Comparison of ENCODE assay signal across 1 cellular context in genomic region chr16:714558-715447, GRCh38.
TF ChIP-seq lines count a peak whose summit lies in the region.

Gene METRN, plus strand, starts transcription at chr16:715118. Its CDS starts 172 bp downstream, at chr16:715290.

TF ChIP-seq in HepG2, 621 proteins besides CTCF, POLR2A, EP300 and RAD21 (continued from another document and continues in another):
- TF ChIP-seq POGK (CRISPR knock-in tag; conservative IDR thresholded peaks at IDR 0.05) (0 out of 2 replicates have a peak, but pooled peaks have one; percentile 29), PITX1 (CRISPR knock-in tag; IDR thresholded peaks at IDR 0.05) (peak; percentile 48; the same call in 1 of the 2 replicates), IRF1 (CRISPR knock-in tag; IDR thresholded peaks at IDR 0.05; ENCODE audit: low read depth) (no peak), ZNF274 (CRISPR knock-in tag; IDR thresholded peaks at IDR 0.05) (0 out of 2 replicates have a peak, but pooled peaks have one; percentile 61), ZNF687 (CRISPR knock-in tag; IDR thresholded peaks at IDR 0.05) (peak; percentile 78), ZNF138 (CRISPR knock-in tag; IDR thresholded peaks at IDR 0.05; ENCODE audit: low read depth) (no peak), ZNF282 (IDR thresholded peaks at IDR 0.05; ENCODE audit: partially characterized antibody) (no peak), ZNF563 (CRISPR knock-in tag; IDR thresholded peaks at IDR 0.05) (0 out of 2 replicates have a peak, but pooled peaks have one; percentile 32), ZBTB49 (CRISPR knock-in tag; IDR thresholded peaks at IDR 0.05; ENCODE audit: borderline replicate concordance) (no peak), RFX5 (IDR thresholded peaks at IDR 0.05; ENCODE audit: low read depth, low read length) (no peak), LBX2 (CRISPR knock-in tag; IDR thresholded peaks at IDR 0.05; ENCODE audit: borderline replicate concordance) (no peak), SP2 (CRISPR knock-in tag; IDR thresholded peaks at IDR 0.05) (peak; percentile 72), ZNF709 (CRISPR knock-in tag; IDR thresholded peaks at IDR 0.05) (no peak), CCDC6 (CRISPR knock-in tag; IDR thresholded peaks at IDR 0.05) (peak; percentile 58; the same call in 1 of the 2 replicates), REXO4 (CRISPR knock-in tag; IDR thresholded peaks at IDR 0.05; ENCODE audit: borderline replicate concordance) (no peak), ZNF510 (CRISPR knock-in tag; IDR thresholded peaks at IDR 0.05; ENCODE audit: low read depth) (no peak), THAP9 (CRISPR knock-in tag; IDR thresholded peaks at IDR 0.05; ENCODE audit: borderline replicate concordance) (0 out of 2 replicates have a peak, but pooled peaks have one; percentile 31), NFIB (CRISPR knock-in tag; IDR thresholded peaks at IDR 0.05; ENCODE audit: borderline replicate concordance) (no peak), SOX6 (IDR thresholded peaks at IDR 0.05) (no peak), SOX6 (CRISPR knock-in tag; IDR thresholded peaks at IDR 0.05) (0 out of 2 replicates have a peak, but pooled peaks have one; percentile 15), ZNF549 (CRISPR knock-in tag; IDR thresholded peaks at IDR 0.05) (no peak), ZNF747 (CRISPR knock-in tag; IDR thresholded peaks at IDR 0.05; ENCODE audit: borderline replicate concordance) (0 out of 2 replicates have a peak, but pooled peaks have one; percentile 29), SNAPC2 (CRISPR knock-in tag; IDR thresholded peaks at IDR 0.05) (0 out of 2 replicates have a peak, but pooled peaks have one; percentile 44), ZNF614 (CRISPR knock-in tag; IDR thresholded peaks at IDR 0.05; ENCODE audit: borderline replicate concordance) (no peak), NFYB (CRISPR knock-in tag; IDR thresholded peaks at IDR 0.05) (peak; percentile 74), TCF12 (IDR thresholded peaks at IDR 0.05) (no peak), TCF12 (CRISPR knock-in tag; IDR thresholded peaks at IDR 0.05) (peak; percentile 22; the same call in 1 of the 2 replicates)
- TF ChIP-seq, protein P1, sequence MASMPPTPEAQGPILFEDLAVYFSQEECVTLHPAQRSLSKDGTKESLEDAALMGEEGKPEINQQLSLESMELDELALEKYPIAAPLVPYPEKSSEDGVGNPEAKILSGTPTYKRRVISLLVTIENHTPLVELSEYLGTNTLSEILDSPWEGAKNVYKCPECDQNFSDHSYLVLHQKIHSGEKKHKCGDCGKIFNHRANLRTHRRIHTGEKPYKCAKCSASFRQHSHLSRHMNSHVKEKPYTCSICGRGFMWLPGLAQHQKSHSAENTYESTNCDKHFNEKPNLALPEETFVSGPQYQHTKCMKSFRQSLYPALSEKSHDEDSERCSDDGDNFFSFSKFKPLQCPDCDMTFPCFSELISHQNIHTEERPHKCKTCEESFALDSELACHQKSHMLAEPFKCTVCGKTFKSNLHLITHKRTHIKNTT (CRISPR knock-in tag; IDR thresholded peaks at IDR 0.05), result no peak
- TF ChIP-seq, protein P2, sequence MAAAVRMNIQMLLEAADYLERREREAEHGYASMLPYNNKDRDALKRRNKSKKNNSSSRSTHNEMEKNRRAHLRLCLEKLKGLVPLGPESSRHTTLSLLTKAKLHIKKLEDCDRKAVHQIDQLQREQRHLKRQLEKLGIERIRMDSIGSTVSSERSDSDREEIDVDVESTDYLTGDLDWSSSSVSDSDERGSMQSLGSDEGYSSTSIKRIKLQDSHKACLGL (CRISPR knock-in tag; IDR thresholded peaks at IDR 0.05), result peak; percentile 28; the same call in 1 of the 2 replicates
- TF ChIP-seq, protein P3, sequence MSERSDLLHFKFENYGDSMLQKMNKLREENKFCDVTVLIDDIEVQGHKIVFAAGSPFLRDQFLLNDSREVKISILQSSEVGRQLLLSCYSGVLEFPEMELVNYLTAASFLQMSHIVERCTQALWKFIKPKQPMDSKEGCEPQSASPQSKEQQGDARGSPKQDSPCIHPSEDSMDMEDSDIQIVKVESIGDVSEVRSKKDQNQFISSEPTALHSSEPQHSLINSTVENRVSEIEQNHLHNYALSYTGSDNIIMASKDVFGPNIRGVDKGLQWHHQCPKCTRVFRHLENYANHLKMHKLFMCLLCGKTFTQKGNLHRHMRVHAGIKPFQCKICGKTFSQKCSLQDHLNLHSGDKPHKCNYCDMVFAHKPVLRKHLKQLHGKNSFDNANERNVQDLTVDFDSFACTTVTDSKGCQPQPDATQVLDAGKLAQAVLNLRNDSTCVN (CRISPR knock-in tag; IDR thresholded peaks at IDR 0.05; ENCODE audit: borderline replicate concordance), result 0 out of 2 replicates have a peak, but pooled peaks have one; percentile 29
- TF ChIP-seq, protein P4, sequence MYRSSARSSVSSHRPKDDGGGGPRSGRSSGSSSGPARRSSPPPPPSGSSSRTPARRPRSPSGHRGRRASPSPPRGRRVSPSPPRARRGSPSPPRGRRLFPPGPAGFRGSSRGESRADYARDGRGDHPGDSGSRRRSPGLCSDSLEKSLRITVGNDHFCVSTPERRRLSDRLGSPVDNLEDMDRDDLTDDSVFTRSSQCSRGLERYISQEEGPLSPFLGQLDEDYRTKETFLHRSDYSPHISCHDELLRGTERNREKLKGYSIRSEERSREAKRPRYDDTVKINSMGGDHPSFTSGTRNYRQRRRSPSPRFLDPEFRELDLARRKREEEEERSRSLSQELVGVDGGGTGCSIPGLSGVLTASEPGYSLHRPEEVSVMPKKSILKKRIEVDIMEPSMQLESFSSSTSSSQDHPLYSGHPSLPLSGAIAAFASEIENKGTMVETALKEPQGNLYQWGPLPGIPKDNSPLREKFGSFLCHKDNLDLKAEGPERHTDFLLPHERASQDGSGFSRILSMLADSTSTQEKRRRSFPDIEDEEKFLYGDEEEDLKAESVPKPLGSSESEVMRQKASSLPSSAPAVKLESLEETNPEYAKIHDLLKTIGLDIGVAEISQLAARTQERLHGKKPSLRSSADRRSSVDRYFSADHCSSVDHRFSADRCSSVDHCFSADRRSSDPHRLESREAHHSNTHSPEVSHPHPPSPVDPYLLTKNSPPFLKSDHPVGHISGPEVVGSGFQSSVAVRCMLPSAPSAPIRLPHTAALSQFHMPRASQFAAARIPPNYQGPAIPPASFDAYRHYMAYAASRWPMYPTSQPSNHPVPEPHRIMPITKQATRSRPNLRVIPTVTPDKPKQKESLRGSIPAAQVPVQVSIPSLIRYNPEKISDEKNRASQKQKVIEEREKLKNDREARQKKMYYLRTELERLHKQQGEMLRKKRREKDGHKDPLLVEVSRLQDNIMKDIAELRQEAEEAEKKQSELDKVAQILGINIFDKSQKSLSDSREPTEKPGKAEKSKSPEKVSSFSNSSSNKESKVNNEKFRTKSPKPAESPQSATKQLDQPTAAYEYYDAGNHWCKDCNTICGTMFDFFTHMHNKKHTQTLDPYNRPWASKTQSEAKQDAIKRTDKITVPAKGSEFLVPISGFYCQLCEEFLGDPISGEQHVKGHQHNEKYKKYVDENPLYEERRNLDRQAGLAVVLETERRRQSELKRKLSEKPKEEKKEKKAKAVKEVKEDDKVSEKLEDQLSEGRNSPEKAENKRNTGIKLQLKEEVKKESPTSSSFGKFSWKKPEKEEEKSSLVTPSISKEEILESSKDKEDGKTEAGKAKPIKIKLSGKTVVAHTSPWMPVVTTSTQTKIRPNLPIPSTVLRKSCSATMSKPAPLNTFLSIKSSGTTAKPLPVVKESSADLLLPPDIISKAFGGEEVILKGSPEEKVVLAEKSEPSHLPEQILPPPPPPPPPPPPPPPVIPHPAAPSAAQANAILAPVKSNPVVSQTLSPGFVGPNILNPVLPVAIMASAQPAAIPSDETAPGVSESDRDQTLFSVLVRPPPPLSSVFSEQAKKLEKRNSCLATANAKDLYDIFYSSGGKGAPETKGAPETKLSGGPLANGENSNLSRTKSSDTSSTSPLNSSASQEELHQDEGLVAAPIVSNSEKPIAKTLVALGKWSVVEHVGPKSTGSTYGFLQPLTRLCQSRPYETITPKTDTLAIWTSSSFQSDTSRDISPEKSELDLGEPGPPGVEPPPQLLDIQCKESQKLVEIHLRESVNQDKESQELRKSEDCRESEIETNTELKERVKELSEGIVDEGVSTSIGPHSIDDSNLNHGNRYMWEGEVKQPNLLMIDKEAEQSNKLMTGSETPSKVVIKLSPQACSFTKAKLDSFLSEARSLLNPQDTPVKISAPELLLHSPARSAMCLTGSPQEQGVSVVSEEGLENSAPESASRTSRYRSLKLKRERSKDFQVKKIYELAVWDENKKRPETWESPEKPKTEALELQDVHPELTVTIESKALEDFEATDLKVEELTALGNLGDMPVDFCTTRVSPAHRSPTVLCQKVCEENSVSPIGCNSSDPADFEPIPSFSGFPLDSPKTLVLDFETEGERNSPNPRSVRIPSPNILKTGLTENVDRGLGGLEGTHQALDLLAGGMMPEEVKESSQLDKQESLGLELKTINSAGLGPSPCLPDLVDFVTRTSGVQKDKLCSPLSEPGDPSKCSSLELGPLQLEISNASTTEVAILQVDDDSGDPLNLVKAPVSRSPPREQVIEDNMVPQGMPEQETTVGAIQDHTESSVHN (CRISPR knock-in tag; IDR thresholded peaks at IDR 0.05), result no peak
